Comparison of ENCODE assay signal across 35 cellular contexts in the genomic region with DNA sequence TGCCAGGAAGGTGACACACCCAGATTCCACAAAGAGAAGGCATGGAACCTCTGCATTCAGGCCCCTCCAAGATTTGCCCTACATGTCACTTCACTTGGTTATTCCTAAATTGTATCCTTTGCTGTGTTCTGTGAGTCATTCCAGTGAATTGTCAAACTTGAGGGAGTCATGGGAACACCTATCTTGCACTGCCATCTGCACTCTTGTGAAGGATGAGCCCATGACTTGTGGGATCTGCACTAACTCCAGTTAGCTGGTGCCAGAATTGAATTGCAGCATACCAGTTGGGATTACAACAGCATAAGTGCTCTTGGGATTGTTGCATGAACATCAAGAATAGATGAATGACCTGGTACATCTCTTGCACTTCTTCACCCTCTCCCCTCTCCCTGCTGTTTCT.
DNase-seq lines count a peak whose midpoint lies in the region; ATAC-seq, FAIRE-seq and TF ChIP-seq lines count a peak whose summit lies in the region.
"Had no signal": no experiment of that assay in that cellular context is flagged by ENCODE, and none has a peak within 500 bp of the region (broad histone marks: within the 10 kb centered on the region; RNA-seq: fewer than 3 reads in every experiment).

No MANE protein-coding gene starts in this region.

- no peaks in the 10 kb centered on the region for H3K9me3 Mint-ChIP-seq in HFFc6
- H3K9me3 Mint-ChIP-seq in activated CD4-positive, alpha-beta memory T cell treated with anti-CD3 and anti-CD28 coated beads for 36 hours: peaks cover 2% of the 10 kb centered on the region
- H3K9me3 Mint-ChIP-seq in activated T-cell treated with anti-CD3 and anti-CD28 coated beads, Interleukin-2, amount 50 U/mL, for 72 hours: no peaks in the 10 kb centered on the region
- H3K9me3 Mint-ChIP-seq: activated CD4-positive, alpha-beta T cell treated with anti-CD3 and anti-CD28 coated beads, Interleukin-2, amount 10 ng/mL, durations not matched to agents 24 days and 14 days; H9; natural killer cell; stimulated activated naive CD8-positive, alpha-beta T cell treated with anti-CD3 and anti-CD28 coated beads, Interleukin-15, amount 100 ng/mL, for 72 hours had no signal

- intact Hi-C loops in activated CD4-positive, alpha-beta memory T cell treated with anti-CD3 and anti-CD28 coated beads for 36 hours (cut with micrococcal nuclease): no loop called here

- H3K4me3 Mint-ChIP-seq in HFFc6: no peak overlapping the region
- no peak overlapping the region for H3K4me3 Mint-ChIP-seq in activated CD4-positive, alpha-beta memory T cell treated with anti-CD3 and anti-CD28 coated beads for 36 hours
- no peak overlapping the region for H3K4me3 Mint-ChIP-seq in activated T-cell treated with anti-CD3 and anti-CD28 coated beads, Interleukin-2, amount 50 U/mL, for 72 hours
- H3K4me3 Mint-ChIP-seq: activated CD4-positive, alpha-beta T cell treated with anti-CD3 and anti-CD28 coated beads, Interleukin-2, amount 10 ng/mL, durations not matched to agents 24 days and 14 days; H9; natural killer cell; stimulated activated naive CD8-positive, alpha-beta T cell treated with anti-CD3 and anti-CD28 coated beads, Interleukin-15, amount 100 ng/mL, for 72 hours had no signal

- H3K27ac Mint-ChIP-seq in HFFc6: no peak overlapping the region
- H3K27ac Mint-ChIP-seq in activated CD4-positive, alpha-beta memory T cell treated with anti-CD3 and anti-CD28 coated beads for 36 hours: no peak overlapping the region
- H3K27ac Mint-ChIP-seq in activated T-cell treated with anti-CD3 and anti-CD28 coated beads, Interleukin-2, amount 50 U/mL, for 72 hours: no peak overlapping the region
- H3K27ac Mint-ChIP-seq: activated CD4-positive, alpha-beta T cell treated with anti-CD3 and anti-CD28 coated beads, Interleukin-2, amount 10 ng/mL, durations not matched to agents 24 days and 14 days; H9; natural killer cell; stimulated activated naive CD8-positive, alpha-beta T cell treated with anti-CD3 and anti-CD28 coated beads, Interleukin-15, amount 100 ng/mL, for 72 hours had no signal

- no peaks in the 10 kb centered on the region for H3K36me3 ChIP-seq in bronchial epithelial cell (ENCODE audit: control insufficient read depth, insufficient read depth, low read length)
- H3K36me3 ChIP-seq: adrenal gland, brain microvascular endothelial cell, colonic mucosa, gastroesophageal sphincter, Peyer's patch, thyroid gland, vagina had no signal

- no peak overlapping the region for H3K4me3 ChIP-seq in bronchial epithelial cell (ENCODE audit: low read depth, low read length)
- H3K4me3 ChIP-seq: A549, adrenal gland, colonic mucosa, gastroesophageal sphincter, Peyer's patch, skin epidermis, thyroid gland, vagina had no signal

- TF ChIP-seq CTCF in HFFc6 (IDR thresholded peaks at IDR 0.05) (no peak), bronchial epithelial cell (IDR thresholded peaks at IDR 0.05; ENCODE audit: insufficient read depth, low read length, severe bottlenecking) (no peak)

- H3K4me1 Mint-ChIP-seq in HFFc6 (ENCODE audit: low read depth): peaks cover 28% of the 10 kb centered on the region
- no peaks in the 10 kb centered on the region for H3K4me1 Mint-ChIP-seq in activated CD4-positive, alpha-beta memory T cell treated with anti-CD3 and anti-CD28 coated beads for 36 hours (ENCODE audit: low read depth)
- H3K4me1 Mint-ChIP-seq in activated T-cell treated with anti-CD3 and anti-CD28 coated beads, Interleukin-2, amount 50 U/mL, for 72 hours (ENCODE audit: low read depth): no peaks in the 10 kb centered on the region
- H3K4me1 Mint-ChIP-seq: activated CD4-positive, alpha-beta T cell treated with anti-CD3 and anti-CD28 coated beads, Interleukin-2, amount 10 ng/mL, durations not matched to agents 24 days and 14 days; H9; natural killer cell; stimulated activated naive CD8-positive, alpha-beta T cell treated with anti-CD3 and anti-CD28 coated beads, Interleukin-15, amount 100 ng/mL, for 72 hours had no signal

- DNase-seq in AG08395 (ENCODE audit: low spot score) (peak; percentile 4), HFFc6 (peak; percentile 4), bronchial epithelial cell (ENCODE audit: low read depth) (peak; percentile 25), hepatic stellate cell (ENCODE audit: low spot score) (peak; percentile 2), NCI-H2029 treated with DMSO at 0.1 percent for 48 hours (lab: John Stamatoyannopoulos, UW) (no peak)
- no peak for DNase-seq in activated CD4-positive, alpha-beta memory T cell treated with anti-CD3 and anti-CD28 coated beads for 36 hours
- DNase-seq in activated CD8-positive, alpha-beta memory T cell treated with anti-CD3 and anti-CD28 coated beads for 24 hours: no peak
- no peak for DNase-seq in activated T-cell treated with anti-CD3 and anti-CD28 coated beads, Interleukin-2, amount 50 U/mL, for 72 hours
- DNase-seq: activated CD4-positive, alpha-beta T cell treated with anti-CD3 and anti-CD28 coated beads, Interleukin-2, amount 10 ng/mL, durations not matched to agents 24 days and 14 days; activated naive CD4-positive, alpha-beta T cell treated with Interleukin-2 at 50 U/mL for 16 hours; activated T-cell treated with anti-CD3 and anti-CD28 coated beads, Interleukin-2, amount 50 U/mL, for 48 hours; adrenal gland; brain microvascular endothelial cell; colonic mucosa; DMS153; effector CD8-positive, alpha-beta T cell; GDM1; H9; islet precursor cell; Karpas-422; MV-4-11; natural killer cell; NCI-H146; NCI-H2171 treated with DMSO at 0.1 percent for 48 hours; NCI-H526 treated with DMSO at 0.1 percent for 48 hours; Peyer's patch; SHP77 treated with DMSO at 0.1 percent for 48 hours; stimulated activated naive CD8-positive, alpha-beta T cell treated with anti-CD3 and anti-CD28 coated beads, Interleukin-15, amount 100 ng/mL, for 72 hours; T-helper 9 cell; thyroid gland had no signal

- no peak for FAIRE-seq in bronchial epithelial cell (lab: Jason Lieb, UNC)
- FAIRE-seq: A549, GM18507 had no signal

- H3K27me3 ChIP-seq in bronchial epithelial cell (ENCODE audit: control insufficient read depth, insufficient read depth, low read length): no peaks in the 10 kb centered on the region
- H3K27me3 ChIP-seq: adrenal gland, brain microvascular endothelial cell, colonic mucosa, gastroesophageal sphincter, Peyer's patch, thyroid gland, vagina had no signal

- CTCF ChIA-PET in activated CD4-positive, alpha-beta memory T cell treated with anti-CD3 and anti-CD28 coated beads for 36 hours (lab: Charles Lee): no interaction called here

- H3K36me3 Mint-ChIP-seq in HFFc6 (ENCODE audit: low read depth): no peaks in the 10 kb centered on the region
- H3K36me3 Mint-ChIP-seq in activated CD4-positive, alpha-beta memory T cell treated with anti-CD3 and anti-CD28 coated beads for 36 hours: no peaks in the 10 kb centered on the region
- no peaks in the 10 kb centered on the region for H3K36me3 Mint-ChIP-seq in activated T-cell treated with anti-CD3 and anti-CD28 coated beads, Interleukin-2, amount 50 U/mL, for 72 hours (ENCODE audit: insufficient read depth in 2 of 2)
- H3K36me3 Mint-ChIP-seq: natural killer cell had no signal

- no peak for ATAC-seq in activated T-cell treated with anti-CD3 and anti-CD28 coated beads, Interleukin-2, amount 50 U/mL, for 72 hours (replicated peaks in 1 of 2)
- ATAC-seq: A549; gastroesophageal sphincter; natural killer cell; stimulated activated naive CD8-positive, alpha-beta T cell treated with anti-CD3 and anti-CD28 coated beads, Interleukin-15, amount 100 ng/mL, for 72 hours had no signal

- no peaks in the 10 kb centered on the region for H3K27me3 Mint-ChIP-seq in HFFc6 (ENCODE audit: insufficient read depth)
- H3K27me3 Mint-ChIP-seq in activated CD4-positive, alpha-beta memory T cell treated with anti-CD3 and anti-CD28 coated beads for 36 hours: no peaks in the 10 kb centered on the region
- H3K27me3 Mint-ChIP-seq in activated T-cell treated with anti-CD3 and anti-CD28 coated beads, Interleukin-2, amount 50 U/mL, for 72 hours (ENCODE audit: low read depth): no peaks in the 10 kb centered on the region
- H3K27me3 Mint-ChIP-seq: activated CD4-positive, alpha-beta T cell treated with anti-CD3 and anti-CD28 coated beads, Interleukin-2, amount 10 ng/mL, durations not matched to agents 24 days and 14 days; stimulated activated naive CD8-positive, alpha-beta T cell treated with anti-CD3 and anti-CD28 coated beads, Interleukin-15, amount 100 ng/mL, for 72 hours had no signal

- POLR2A ChIA-PET in activated CD4-positive, alpha-beta memory T cell treated with anti-CD3 and anti-CD28 coated beads for 36 hours (lab: Charles Lee): no interaction called here

Comparison
In these comparisons a context has a peak if more than half of its experiments do, and no peak if none do; other contexts are left out.
1. DNase-seq: peak in AG08395 (single experiment), HFFc6 (single experiment), bronchial epithelial cell (single experiment) and hepatic stellate cell (single experiment); none in activated CD4-positive, alpha-beta memory T cell treated with anti-CD3 and anti-CD28 coated beads for 36 hours (single experiment), NCI-H2029 treated with DMSO at 0.1 percent for 48 hours (single experiment), activated CD8-positive, alpha-beta memory T cell treated with anti-CD3 and anti-CD28 coated beads for 24 hours (single experiment) and activated T-cell treated with anti-CD3 and anti-CD28 coated beads, Interleukin-2, amount 50 U/mL, for 72 hours (0 of 2).